ENCODE assay signal across 2 cellular contexts in the genomic region with DNA sequence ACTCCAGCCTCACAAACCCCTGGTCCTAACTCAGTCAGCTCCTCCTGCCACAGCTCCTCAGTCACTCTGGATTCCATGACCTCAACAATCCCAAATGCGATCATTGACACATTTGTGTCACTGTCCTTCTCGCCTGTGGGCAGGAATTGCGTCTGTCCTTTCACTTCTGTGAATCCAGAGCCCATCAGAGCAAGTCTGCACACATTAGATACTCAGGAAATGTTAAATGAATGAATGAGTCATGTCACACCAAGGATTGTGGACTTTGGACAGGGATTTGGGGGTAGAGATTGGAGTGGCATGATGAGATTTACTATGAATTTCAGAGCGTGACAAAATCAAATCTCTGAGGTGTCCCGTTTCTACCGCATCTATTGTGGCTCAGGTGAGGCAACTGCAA.
TF ChIP-seq lines count a peak whose summit lies in the region.

No MANE protein-coding gene starts in this region.

TF ChIP-seq in H1, 55 proteins besides CTCF, POLR2A, EP300 and RAD21:
- TF ChIP-seq SP1 (IDR thresholded peaks at IDR 0.05; ENCODE audit: low read depth, low read length) (no peak), NANOG (IDR thresholded peaks at IDR 0.05; ENCODE audit: insufficient read depth, low read depth, low read length, poor library complexity, severe bottlenecking) (no peak), TAF7 (optimal IDR thresholded peaks at IDR 0.05; ENCODE audit: borderline replicate concordance, low read depth, low read length) (no peak), RXRA (IDR thresholded peaks at IDR 0.05; ENCODE audit: insufficient read depth, low read depth, low read length) (no peak), NRF1 (IDR thresholded peaks at IDR 0.05; ENCODE audit: low read depth, low read length) (no peak), HDAC2 (IDR thresholded peaks at IDR 0.05; ENCODE audit: borderline replicate concordance in 1 of 2, low read depth in 2 of 2, low read length in 2 of 2) (no peak), CREB1 (IDR thresholded peaks at IDR 0.05) (no peak), BRCA1 (IDR thresholded peaks at IDR 0.05; ENCODE audit: low read depth, low read length) (no peak), CHD1 (IDR thresholded peaks at IDR 0.05; ENCODE audit: low read depth, low read length) (no peak), SIX5 (IDR thresholded peaks at IDR 0.05; ENCODE audit: low read depth, low read length) (no peak), SP2 (IDR thresholded peaks at IDR 0.05; ENCODE audit: low read length) (no peak), EZH2 (IDR thresholded peaks at IDR 0.05; ENCODE audit: low read depth, low read length, severe bottlenecking) (no peak), SIRT6 (IDR thresholded peaks at IDR 0.05; ENCODE audit: low read length) (no peak), GTF2F1 (IDR thresholded peaks at IDR 0.05; ENCODE audit: borderline replicate concordance, low read depth, low read length) (no peak), KDM4A (IDR thresholded peaks at IDR 0.05; ENCODE audit: low read depth, low read length, severe bottlenecking) (no peak)
- TF ChIP-seq, protein P1, sequence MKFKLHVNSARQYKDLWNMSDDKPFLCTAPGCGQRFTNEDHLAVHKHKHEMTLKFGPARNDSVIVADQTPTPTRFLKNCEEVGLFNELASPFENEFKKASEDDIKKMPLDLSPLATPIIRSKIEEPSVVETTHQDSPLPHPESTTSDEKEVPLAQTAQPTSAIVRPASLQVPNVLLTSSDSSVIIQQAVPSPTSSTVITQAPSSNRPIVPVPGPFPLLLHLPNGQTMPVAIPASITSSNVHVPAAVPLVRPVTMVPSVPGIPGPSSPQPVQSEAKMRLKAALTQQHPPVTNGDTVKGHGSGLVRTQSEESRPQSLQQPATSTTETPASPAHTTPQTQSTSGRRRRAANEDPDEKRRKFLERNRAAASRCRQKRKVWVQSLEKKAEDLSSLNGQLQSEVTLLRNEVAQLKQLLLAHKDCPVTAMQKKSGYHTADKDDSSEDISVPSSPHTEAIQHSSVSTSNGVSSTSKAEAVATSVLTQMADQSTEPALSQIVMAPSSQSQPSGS (IDR thresholded peaks at IDR 0.05; ENCODE audit: low read length), result no peak
- TF ChIP-seq, protein P2, sequence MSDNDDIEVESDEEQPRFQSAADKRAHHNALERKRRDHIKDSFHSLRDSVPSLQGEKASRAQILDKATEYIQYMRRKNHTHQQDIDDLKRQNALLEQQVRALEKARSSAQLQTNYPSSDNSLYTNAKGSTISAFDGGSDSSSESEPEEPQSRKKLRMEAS (IDR thresholded peaks at IDR 0.05), result no peak
- TF ChIP-seq, protein P3, sequence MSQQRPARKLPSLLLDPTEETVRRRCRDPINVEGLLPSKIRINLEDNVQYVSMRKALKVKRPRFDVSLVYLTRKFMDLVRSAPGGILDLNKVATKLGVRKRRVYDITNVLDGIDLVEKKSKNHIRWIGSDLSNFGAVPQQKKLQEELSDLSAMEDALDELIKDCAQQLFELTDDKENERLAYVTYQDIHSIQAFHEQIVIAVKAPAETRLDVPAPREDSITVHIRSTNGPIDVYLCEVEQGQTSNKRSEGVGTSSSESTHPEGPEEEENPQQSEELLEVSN (IDR thresholded peaks at IDR 0.05), result no peak

TF ChIP-seq in GM12891, 5 proteins besides CTCF, POLR2A, EP300 and RAD21:
- no peak for TF ChIP-seq SPI1 (IDR thresholded peaks at IDR 0.05; ENCODE audit: low read depth, low read length)
- TF ChIP-seq PAX5 (IDR thresholded peaks at IDR 0.05; ENCODE audit: insufficient read depth, low read length, severe bottlenecking), result no peak
- TF ChIP-seq TAF1 (IDR thresholded peaks at IDR 0.05; ENCODE audit: low read depth, low read length), result no peak
- no peak for TF ChIP-seq POLR2AphosphoS5 (IDR thresholded peaks at IDR 0.05; ENCODE audit: low read depth, low read length)
- TF ChIP-seq POU2F2 (IDR thresholded peaks at IDR 0.05; ENCODE audit: low read depth, low read length), result no peak
